In the genomic region with DNA sequence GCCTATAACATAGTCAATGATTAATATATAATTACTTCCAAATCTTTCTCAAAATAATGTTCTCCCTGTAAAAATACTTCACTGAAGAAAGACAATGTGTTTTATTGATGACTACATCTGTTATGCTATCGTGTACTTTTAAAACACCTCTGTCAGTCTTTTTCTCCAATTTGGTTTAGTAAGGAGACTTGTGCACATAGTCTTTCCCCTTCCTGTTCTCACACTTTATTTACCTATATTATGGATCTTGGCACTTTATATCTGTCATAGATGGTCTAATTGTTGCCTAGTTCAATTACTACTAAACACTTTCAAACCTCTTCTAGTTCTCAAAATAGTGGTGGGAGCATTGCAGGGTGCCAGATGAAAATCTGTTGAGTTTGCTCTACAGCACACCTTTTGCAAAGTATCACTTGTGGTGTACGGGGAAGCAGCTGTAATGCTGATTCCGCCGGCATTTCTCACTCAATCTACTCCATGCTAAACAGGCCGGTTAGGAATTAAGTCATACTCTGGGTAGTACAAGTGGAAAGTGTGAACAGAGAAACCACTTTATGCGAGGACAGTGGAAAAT, we compare ENCODE assay signal across 8 cellular contexts. TPM values are rescaled to one million over a fixed set of nuclear protein-coding genes. Genes with fewer than 3 reads are reported as not detected.
DNase-seq lines count a peak whose midpoint lies in the region; ATAC-seq and TF ChIP-seq lines count a peak whose summit lies in the region.

No MANE protein-coding gene starts in this region.

- intact Hi-C loops in colonic mucosa (cut with DNase I) = no loop called here

- peaks cover 5% of the 10 kb centered on the region for H4K20me1 ChIP-seq in osteoblast (ENCODE audit: insufficient read depth, low read length)

- H3K27me3 ChIP-seq in HUES48 (ENCODE audit: control insufficient read depth, insufficient read depth, low read length) (peaks cover 90% of the 10 kb centered on the region), colonic mucosa (peaks cover 41% of the 10 kb centered on the region), osteoblast (ENCODE audit: insufficient read depth, low read length) (peaks cover 67% of the 10 kb centered on the region), tibial nerve (peaks cover 0 to 70% of the 10 kb centered on the region in 2 donors)

- no peaks in the 10 kb centered on the region for H3K9me3 ChIP-seq in HUES48 (ENCODE audit: control insufficient read depth, insufficient read depth, low read length)
- no peaks in the 10 kb centered on the region for H3K9me3 ChIP-seq in colonic mucosa
- no peaks in the 10 kb centered on the region for H3K9me3 ChIP-seq in osteoblast (ENCODE audit: low read depth, low read length)
- no peaks in the 10 kb centered on the region for H3K9me3 ChIP-seq in tibial nerve

- peaks cover 2% of the 10 kb centered on the region; the same call in 1 of the 2 replicates for H3K4me1 ChIP-seq in HUES48 (ENCODE audit: control insufficient read depth, insufficient read depth, low read length)
- H3K4me1 ChIP-seq in colonic mucosa = peaks cover 5% of the 10 kb centered on the region
- H3K4me1 ChIP-seq in osteoblast (ENCODE audit: insufficient read depth, low read length) = peaks cover 14% of the 10 kb centered on the region
- H3K4me1 ChIP-seq in tibial nerve = peaks cover 0 to 31% (median 23%) of the 10 kb centered on the region in 4 donors

- H3K9ac ChIP-seq in HUES48 (ENCODE audit: low read depth, low read length) = no peak overlapping the region
- no peak overlapping the region for H3K9ac ChIP-seq in colonic mucosa (ENCODE audit: low read depth in 2 of 2, low read length in 2 of 2)

- H3K27ac ChIP-seq in HUES48 (ENCODE audit: low read depth, low read length) (no peak overlapping the region), colonic mucosa (no peak overlapping the region), osteoblast (ENCODE audit: low read depth, low read length) (no peak overlapping the region), tibial nerve (no peak overlapping the region)

- H3K36me3 ChIP-seq in HUES48 (ENCODE audit: control insufficient read depth, insufficient read depth, low read length) (no peaks in the 10 kb centered on the region), colonic mucosa (no peaks in the 10 kb centered on the region), osteoblast (ENCODE audit: insufficient read depth, low read length) (no peaks in the 10 kb centered on the region), tibial nerve (peaks cover 0 to 11% (median 0%) of the 10 kb centered on the region in 3 donors)

- TF ChIP-seq CTCF in colonic mucosa (IDR thresholded peaks at IDR 0.05) = no peak
- TF ChIP-seq CTCF in osteoblast (IDR thresholded peaks at IDR 0.05; ENCODE audit: extremely low read depth, low read depth, low read length) = no peak
- no peak for TF ChIP-seq CTCF in tibial nerve (IDR thresholded peaks at IDR 0.05)

- H2AFZ ChIP-seq in osteoblast (ENCODE audit: low read length) = no peak overlapping the region

- peak overlapping the region; percentile 69 for H3K4me3 ChIP-seq in HUES48 (ENCODE audit: low read depth, low read length)
- peak overlapping the region; percentile 57 for H3K4me3 ChIP-seq in colonic mucosa
- H3K4me3 ChIP-seq in osteoblast (ENCODE audit: insufficient read depth, low read length) = peak overlapping the region; percentile 69
- peak overlapping the region in 2 of 4 donors; percentile 52 to 55 for H3K4me3 ChIP-seq in tibial nerve

- H3K79me2 ChIP-seq in osteoblast (ENCODE audit: insufficient read depth, low read length) = no peaks in the 10 kb centered on the region

- ATAC-seq in GM18502 (IDR thresholded peaks at IDR 0.05; ENCODE audit: poor library complexity, unreplicated experiment) = peak; percentile 8
- ATAC-seq in HG02981 (IDR thresholded peaks at IDR 0.05; ENCODE audit: unreplicated experiment) = no peak

- no peak for TF ChIP-seq POLR2A in tibial nerve (IDR thresholded peaks at IDR 0.05)

- TF ChIP-seq EP300 in tibial nerve (IDR thresholded peaks at IDR 0.05) = no peak

- peak overlapping the region; percentile 83 for H3K4me2 ChIP-seq in osteoblast (ENCODE audit: insufficient read depth, low read length)

- DNase-seq in colonic mucosa = no peak
- DNase-seq in osteoblast (ENCODE audit: insufficient read length, low spot score, missing footprints) = no peak
- DNase-seq in NCI-H2081 treated with DMSO at 0.1 percent for 48 hours (lab: John Stamatoyannopoulos, UW) = no peak
- DNase-seq in superior temporal gyrus (ENCODE audit: extremely low spot score) = no peak
- DNase-seq in tibial nerve (ENCODE audit: low spot score in 2 of 2) = no peak

- 13 to 16% methylated on average over 6 of the region's 6 CpGs for WGBS in tibial nerve, 2 donors

RNA-seq across cellular contexts. Expression of a gene that starts 1.1 kb away (rescaled TPM):
- total RNA-seq in colonic mucosa (not detected), osteoblast (not detected in 2 replicates), tibial nerve (not detected)
